10 cellular contexts compared by ENCODE assay signal in genomic region chr3:105801397-105801796, GRCh38.
DNase-seq lines count a peak whose midpoint lies in the region; ATAC-seq and TF ChIP-seq lines count a peak whose summit lies in the region.
"Had no signal": no experiment of that assay in that cellular context is flagged by ENCODE, and none has a peak within 500 bp of the region (broad histone marks: within the 10 kb centered on the region; RNA-seq: fewer than 3 reads in every experiment).

No MANE protein-coding gene starts in this region.

- peaks cover 0 to 5% (median 4%) of the 10 kb centered on the region in 3 donors for H3K27me3 Mint-ChIP-seq in immature natural killer cell (ENCODE audit: low read depth in 3 of 3)

- WGBS in aorta, 2 donors = 96% methylated on average over 2 of the region's 2 CpGs

- H3K4me1 Mint-ChIP-seq in immature natural killer cell = peaks cover 79 to 94% of the 10 kb centered on the region in 2 donors

- peaks cover 0 to 2% (median 0%) of the 10 kb centered on the region in 6 donors for H3K9me3 Mint-ChIP-seq in immature natural killer cell

- H4K20me1 ChIP-seq in DOHH2 (ENCODE audit: control insufficient read depth, insufficient read depth, low read depth, low read length) = no peaks in the 10 kb centered on the region
- no peaks in the 10 kb centered on the region for H4K20me1 ChIP-seq in OCI-LY1 (ENCODE audit: insufficient read depth, low read length)

- peak overlapping the region; percentile 75 for H3K9ac ChIP-seq in OCI-LY1 (ENCODE audit: low read length)

- DNase-seq in immature natural killer cell (no peak), aorta (no peak), OCI-M1 (lab: John Stamatoyannopoulos, UW) (no peak)
- no peak for DNase-seq in activated effector memory CD4-positive, alpha-beta T cell treated with Interleukin-2 at 50 U/mL for 16 hours
- DNase-seq: activated CD8-positive, alpha-beta memory T cell treated with anti-CD3 and anti-CD28 coated beads, Interleukin-2, amount 50 U/mL, for 48 hours had no signal

- H3K79me2 ChIP-seq in DOHH2 (ENCODE audit: control insufficient read depth, low read length) (peaks cover 51% of the 10 kb centered on the region), OCI-LY1 (ENCODE audit: insufficient read depth, low read length) (peaks cover 36% of the 10 kb centered on the region)

- H3K27me3 ChIP-seq in DOHH2 (ENCODE audit: control insufficient read depth, low read length) (no peaks in the 10 kb centered on the region), OCI-LY1 (ENCODE audit: insufficient read depth, low read length) (no peaks in the 10 kb centered on the region), aorta (ENCODE audit: control insufficient read depth in 1 of 2, insufficient read depth in 2 of 2, low read length in 1 of 2) (no peaks in the 10 kb centered on the region)

- H3K9me2 ChIP-seq in DOHH2 (replicated peaks; ENCODE audit: control insufficient read depth, low read length) (no peaks in the 10 kb centered on the region), OCI-LY1 (ENCODE audit: low read depth, low read length) (no peaks in the 10 kb centered on the region)

- peaks cover 17% of the 10 kb centered on the region for H3F3A ChIP-seq in DOHH2 (ENCODE audit: control insufficient read depth, insufficient read depth)
- 0 out of 2 replicates have a peak, but pooled peaks cover 4% of the 10 kb centered on the region for H3F3A ChIP-seq in OCI-LY1 (ENCODE audit: insufficient read depth, low read length)

- H3K4me1 ChIP-seq in DOHH2 (ENCODE audit: control insufficient read depth, low read length) (peaks cover 77% of the 10 kb centered on the region), OCI-LY1 (ENCODE audit: insufficient read depth, low read length, severe bottlenecking) (peaks cover 76% of the 10 kb centered on the region), aorta (ENCODE audit: control insufficient read depth in 1 of 2, insufficient read depth in 2 of 2, low read length in 2 of 2) (no peaks in the 10 kb centered on the region)

- ATAC-seq in GM18867 (IDR thresholded peaks at IDR 0.05; ENCODE audit: unreplicated experiment) (peak; percentile 39), aorta (ENCODE audit: low FRiP score) (no peak), GM19328 (IDR thresholded peaks at IDR 0.05; ENCODE audit: unreplicated experiment) (no peak)

- H3K27ac ChIP-seq in DOHH2 (ENCODE audit: low read depth, low read length) (peak overlapping the region; percentile 89), OCI-LY1 (ENCODE audit: low read depth, low read length, poor library complexity, severe bottlenecking) (peak overlapping the region; percentile 93), aorta (ENCODE audit: low read depth in 1 of 2, low read length in 2 of 2) (no peak overlapping the region)

- no peak for TF ChIP-seq CTCF in DOHH2 (IDR thresholded peaks at IDR 0.05; ENCODE audit: low read depth, low read length, poor library complexity, severe bottlenecking)
- no peak for TF ChIP-seq CTCF in OCI-LY1 (IDR thresholded peaks at IDR 0.05; ENCODE audit: low read length)

- H3K4me2 ChIP-seq in DOHH2 (ENCODE audit: low read length) = peak overlapping the region; percentile 73
- H3K4me2 ChIP-seq in OCI-LY1 (ENCODE audit: low read length) = peak overlapping the region; percentile 90

- peaks cover 4 to 10% (median 9%) of the 10 kb centered on the region in 3 donors for H3K36me3 Mint-ChIP-seq in immature natural killer cell

- H3K36me3 ChIP-seq in DOHH2 (ENCODE audit: control insufficient read depth, low read length) = peaks cover 15% of the 10 kb centered on the region
- H3K36me3 ChIP-seq in OCI-LY1 (ENCODE audit: insufficient read depth, low read length) = peaks cover 11% of the 10 kb centered on the region
- no peaks in the 10 kb centered on the region for H3K36me3 ChIP-seq in aorta (ENCODE audit: control insufficient read depth in 1 of 2, insufficient read depth in 2 of 2, low read length in 1 of 2)

- peak overlapping the region; percentile 23 to 88 (median 74) for H3K27ac Mint-ChIP-seq in immature natural killer cell

- H3K9me3 ChIP-seq in DOHH2 (ENCODE audit: control insufficient read depth, insufficient read depth, low read length) = no peaks in the 10 kb centered on the region
- peaks cover under 1% of the 10 kb centered on the region; the same call in 1 of the 2 replicates for H3K9me3 ChIP-seq in OCI-LY1 (ENCODE audit: low read length)
- H3K9me3 ChIP-seq in aorta (ENCODE audit: control insufficient read depth, low read length) = no peaks in the 10 kb centered on the region

- peak overlapping the region in 1 of 5 donors; percentile 11 for H3K4me3 Mint-ChIP-seq in immature natural killer cell
- H3K4me3 Mint-ChIP-seq: neural crest cell had no signal

- intact Hi-C loops in aorta (cut with DNase I) = no loop called here

- no peak overlapping the region for H2AFZ ChIP-seq in OCI-LY1 (ENCODE audit: low read length)

- H3K4me3 ChIP-seq in DOHH2 (ENCODE audit: low read length) (peak overlapping the region; percentile 60), OCI-LY1 (ENCODE audit: low read depth, low read length, poor library complexity, severe bottlenecking) (peak overlapping the region; percentile 58), aorta (ENCODE audit: low read length in 2 of 2) (no peak overlapping the region)

Comparison
In these comparisons a context has a peak if more than half of its experiments do, and no peak if none do; other contexts are left out.
1. H3K27ac ChIP-seq: peak in DOHH2 (single experiment) and OCI-LY1 (single experiment); none in aorta (0 of 2).
2. H3K4me3 ChIP-seq: peak in DOHH2 (single experiment) and OCI-LY1 (single experiment); none in aorta (0 of 2).